8 cellular contexts compared by ENCODE assay signal in the genomic region with DNA sequence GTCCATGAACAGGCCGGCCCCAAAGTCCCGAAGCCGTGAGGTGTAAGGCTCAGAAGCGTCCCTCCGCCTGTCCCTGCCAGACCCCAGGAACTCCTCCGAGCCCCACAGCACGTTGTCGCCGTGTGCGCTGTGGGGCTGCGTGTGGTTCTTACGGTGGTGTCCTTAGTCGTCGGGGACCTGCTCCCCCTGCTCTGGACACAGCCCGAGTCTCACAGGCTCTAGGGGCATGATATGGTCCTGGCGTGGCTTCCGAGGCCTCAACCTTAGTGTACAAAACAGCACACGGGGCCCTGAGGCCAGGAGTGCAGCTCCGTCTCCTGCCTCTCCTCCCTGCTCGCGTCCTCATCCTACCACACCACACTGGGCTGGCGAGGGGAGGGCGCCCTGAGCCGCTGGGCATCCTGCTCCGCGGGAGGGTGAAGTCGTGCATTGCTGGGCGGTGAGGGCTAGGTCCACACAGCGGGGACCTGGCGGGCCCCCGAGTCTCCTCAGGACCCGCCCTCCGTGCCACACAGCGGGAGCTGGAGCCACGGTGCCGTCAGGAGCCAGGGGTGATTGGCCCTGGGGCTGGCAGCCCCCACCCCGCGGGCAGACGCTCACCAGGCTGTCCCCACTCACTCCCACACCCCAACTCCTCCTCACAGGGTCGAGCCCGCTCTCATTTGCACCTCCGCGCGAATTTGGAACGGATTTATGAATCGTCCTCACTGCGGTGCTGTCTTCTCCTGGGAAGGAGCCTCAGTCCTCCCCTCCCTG. TPM values are rescaled to one million over a fixed set of nuclear protein-coding genes. Genes with fewer than 3 reads are reported as not detected.
DNase-seq lines count a peak whose midpoint lies in the region; ATAC-seq and TF ChIP-seq lines count a peak whose summit lies in the region.

No MANE protein-coding gene starts in this region.

- no peak for DNase-seq in CD8-positive, alpha-beta T cell
- DNase-seq in Jurkat, Clone E6-1 (ENCODE audit: low read depth, low spot score): no peak
- DNase-seq in chondrocyte (ENCODE audit: low spot score) (no peak), islet precursor cell (no peak)
- DNase-seq in naive thymus-derived CD8-positive, alpha-beta T cell: peak in 1 of 10 donors; percentile 18
- DNase-seq in stimulated activated CD4-positive, alpha-beta T cell treated with anti-CD3 and anti-CD28 coated beads, Interleukin-2, amount 100 ng/mL, for 48 hours: no peak

- H3K27ac ChIP-seq in CD8-positive, alpha-beta T cell (ENCODE audit: low read depth, low read length): no peak overlapping the region

- H3K4me3 ChIP-seq in CD8-positive, alpha-beta T cell (ENCODE audit: low read depth, low read length): peak overlapping the region; percentile 53
- H3K4me3 ChIP-seq in Jurkat, Clone E6-1 (ENCODE audit: low read length): peak overlapping the region; percentile 66

- intact Hi-C loops in CD8-positive, alpha-beta T cell (cut with DNase I, micrococcal nuclease): loop anchor here (1.0 to 5.0 kb wide), 4 partner anchors 9 to 300 kb away; a partner anchor contains a TSS

- no peak for ATAC-seq in CD8-positive, alpha-beta T cell
- no peak for ATAC-seq in naive thymus-derived CD8-positive, alpha-beta T cell
- ATAC-seq in HG02870 (IDR thresholded peaks at IDR 0.05; ENCODE audit: unreplicated experiment): no peak
- no peak for ATAC-seq in GM18907 (IDR thresholded peaks at IDR 0.05; ENCODE audit: unreplicated experiment)

- TF ChIP-seq CTCF in CD8-positive, alpha-beta T cell (IDR thresholded peaks at IDR 0.05): no peak
- no peak for TF ChIP-seq CTCF in chondrocyte (IDR thresholded peaks at IDR 0.05)

- CTCF ChIA-PET in CD8-positive, alpha-beta T cell (lab: Charles Lee): interaction anchor here (0.9 to 1.4 kb wide), 3 partner anchors 31 to 92 kb away, joined by 3 to 5 read pairs (median 5); no protein-coding TSS in a partner anchor

- H3K36me3 Mint-ChIP-seq in CD8-positive, alpha-beta T cell: no peaks in the 10 kb centered on the region
- H3K36me3 Mint-ChIP-seq in chondrocyte (ENCODE audit: low read depth): peaks cover 3% of the 10 kb centered on the region
- no peaks in the 10 kb centered on the region for H3K36me3 Mint-ChIP-seq in naive thymus-derived CD8-positive, alpha-beta T cell

- H3K9me3 Mint-ChIP-seq in CD8-positive, alpha-beta T cell: no peaks in the 10 kb centered on the region
- H3K9me3 Mint-ChIP-seq in chondrocyte (ENCODE audit: low read depth): no peaks in the 10 kb centered on the region
- H3K9me3 Mint-ChIP-seq in naive thymus-derived CD8-positive, alpha-beta T cell: no peaks in the 10 kb centered on the region

- peaks cover 4% of the 10 kb centered on the region for H3K27me3 Mint-ChIP-seq in CD8-positive, alpha-beta T cell (ENCODE audit: low read depth)
- H3K27me3 Mint-ChIP-seq in chondrocyte (ENCODE audit: low read depth): no peaks in the 10 kb centered on the region
- peaks cover 0 to 19% (median 5%) of the 10 kb centered on the region in 5 donors for H3K27me3 Mint-ChIP-seq in naive thymus-derived CD8-positive, alpha-beta T cell

- peak overlapping the region; percentile 58 for H3K4me3 Mint-ChIP-seq in CD8-positive, alpha-beta T cell
- peak overlapping the region; percentile 68 for H3K4me3 Mint-ChIP-seq in chondrocyte (ENCODE audit: unreplicated experiment)
- peak overlapping the region; percentile 22 to 70 (median 58) for H3K4me3 Mint-ChIP-seq in naive thymus-derived CD8-positive, alpha-beta T cell

- no peak overlapping the region for H3K27ac Mint-ChIP-seq in CD8-positive, alpha-beta T cell
- H3K27ac Mint-ChIP-seq in chondrocyte (ENCODE audit: unreplicated experiment): peak overlapping the region; percentile 79
- peak overlapping the region in 2 of 10 donors; percentile 18 to 24 for H3K27ac Mint-ChIP-seq in naive thymus-derived CD8-positive, alpha-beta T cell

- no peaks in the 10 kb centered on the region for H3K36me3 ChIP-seq in CD8-positive, alpha-beta T cell (ENCODE audit: insufficient read depth, low read length)

- POLR2A ChIA-PET in CD8-positive, alpha-beta T cell (lab: Charles Lee): interaction anchor here (0.6 to 2.6 kb wide), 4 partner anchors 11 to 302 kb away, joined by 3 to 10 read pairs (median 4); a partner anchor contains a TSS
- POLR2A ChIA-PET in naive thymus-derived CD8-positive, alpha-beta T cell (lab: Charles Lee): interaction anchor here (0.6 to 3.3 kb wide), 8 partner anchors 10 to 260 kb away, joined by 3 to 22 read pairs (median 4); a partner anchor contains a TSS

- H3K9me3 ChIP-seq in CD8-positive, alpha-beta T cell (ENCODE audit: low read length): no peaks in the 10 kb centered on the region

- H3K27me3 ChIP-seq in CD8-positive, alpha-beta T cell (ENCODE audit: insufficient read depth, low read length): no peaks in the 10 kb centered on the region

- peaks cover 28% of the 10 kb centered on the region for H3K4me1 ChIP-seq in CD8-positive, alpha-beta T cell (ENCODE audit: insufficient read depth, low read length)

- peaks cover 19% of the 10 kb centered on the region for H3K4me1 Mint-ChIP-seq in CD8-positive, alpha-beta T cell (ENCODE audit: low read depth)
- peaks cover 33% of the 10 kb centered on the region for H3K4me1 Mint-ChIP-seq in chondrocyte (ENCODE audit: low read depth)
- peaks cover 6 to 28% (median 20%) of the 10 kb centered on the region in 4 donors for H3K4me1 Mint-ChIP-seq in naive thymus-derived CD8-positive, alpha-beta T cell

RNA-seq across cellular contexts. Expression of a gene that starts 1.1 kb away (rescaled TPM):
- 10 to 100 TPM in 1 of 2 experiments, 1 to 10 TPM in 1; 8.5 to 10.5 TPM for total RNA-seq in CD8-positive, alpha-beta T cell
- 15.1 TPM for polyA plus RNA-seq in Jurkat, Clone E6-1 (2012; ENCODE audit: insufficient read depth, insufficient read length)
- total RNA-seq in chondrocyte: 28.3 to 38.1 TPM (median 37.8 TPM) in 3 replicates
- 10 to 100 TPM; 17.1 to 18.0 TPM for total RNA-seq in naive thymus-derived CD8-positive, alpha-beta T cell
- polyA plus RNA-seq in naive thymus-derived CD8-positive, alpha-beta T cell: 1 to 10 TPM; 1.2 to 2.5 (median 2.2) TPM

RNA-seq across cellular contexts. Expression of a gene that starts 8.4 kb away (rescaled TPM):
- total RNA-seq in CD8-positive, alpha-beta T cell: 1 to 10 TPM in 1 of 2 experiments, under 1 TPM in 1; 0.56 to 1.5 TPM
- polyA plus RNA-seq in Jurkat, Clone E6-1 (2012; ENCODE audit: insufficient read depth, insufficient read length): 78.4 TPM
- 154 to 235 TPM (median 224 TPM) in 3 replicates for total RNA-seq in chondrocyte
- total RNA-seq in naive thymus-derived CD8-positive, alpha-beta T cell: 1 to 10 TPM; 5.7 to 9.1 TPM
- polyA plus RNA-seq in naive thymus-derived CD8-positive, alpha-beta T cell: 1 to 10 TPM; 2.9 to 4.8 (median 3.0) TPM

RNA-seq across cellular contexts. Expression of a gene that starts 10.7 kb away (rescaled TPM):
- total RNA-seq in CD8-positive, alpha-beta T cell: 10 to 100 TPM; 75.2 to 76.1 TPM
- 32.6 TPM for polyA plus RNA-seq in Jurkat, Clone E6-1 (2012; ENCODE audit: insufficient read depth, insufficient read length)
- total RNA-seq in chondrocyte: 14.5 to 16.0 TPM (median 15.8 TPM) in 3 replicates
- total RNA-seq in naive thymus-derived CD8-positive, alpha-beta T cell: 10 to 100 TPM; 66.5 to 70.8 TPM
- 10 to 100 TPM; 21.3 to 30.6 (median 25.6) TPM for polyA plus RNA-seq in naive thymus-derived CD8-positive, alpha-beta T cell

RNA-seq across cellular contexts. Expression of a gene that starts 17.5 kb away (rescaled TPM):
- total RNA-seq in CD8-positive, alpha-beta T cell: 10 to 100 TPM; 18.0 to 18.1 TPM
- 39.1 TPM for polyA plus RNA-seq in Jurkat, Clone E6-1 (2012; ENCODE audit: insufficient read depth, insufficient read length)
- total RNA-seq in chondrocyte: 28.5 to 32.5 TPM (median 28.8 TPM) in 3 replicates
- total RNA-seq in naive thymus-derived CD8-positive, alpha-beta T cell: 10 to 100 TPM; 34.9 to 38.5 TPM
- polyA plus RNA-seq in naive thymus-derived CD8-positive, alpha-beta T cell: 10 to 100 TPM; 22.9 to 24.0 (median 23.7) TPM

RNA-seq across cellular contexts. Expression of a gene that starts 18.4 kb away (rescaled TPM):
- total RNA-seq in CD8-positive, alpha-beta T cell: not detected
- polyA plus RNA-seq in Jurkat, Clone E6-1 (2012; ENCODE audit: insufficient read depth, insufficient read length): not detected
- not detected in 3 replicates for total RNA-seq in chondrocyte
- not detected for total RNA-seq in naive thymus-derived CD8-positive, alpha-beta T cell
- polyA plus RNA-seq in naive thymus-derived CD8-positive, alpha-beta T cell: not detected

Comparison
In these comparisons a context has a peak if more than half of its experiments do, and no peak if none do; other contexts are left out.
1. RNA of a gene that starts 8.4 kb away (total RNA-seq): 154 to 235 TPM in chondrocyte; 5.7 to 9.1 TPM in naive thymus-derived CD8-positive, alpha-beta T cell and 0.56 to 1.5 TPM in CD8-positive, alpha-beta T cell; every median in the first group is over 10 times any median in the second.
2. Peak in every context shown above with its lines, with median percentiles within 50 percentile points of each other: H3K4me3 Mint-ChIP-seq.